In genomic region chr20:58753267-58753928, GRCh38 we compare ENCODE assay signal across 24 cellular contexts.
DNase-seq lines count a peak whose midpoint lies in the region; ATAC-seq and TF ChIP-seq lines count a peak whose summit lies in the region.
"Had no signal": no experiment of that assay in that cellular context is flagged by ENCODE, and none has a peak within 500 bp of the region (broad histone marks: within the 10 kb centered on the region; RNA-seq: fewer than 3 reads in every experiment).

No MANE protein-coding gene starts in this region.

- H2BK20ac ChIP-seq in H9 (ENCODE audit: low read depth, low read length, poor library complexity, severe bottlenecking): no peak overlapping the region

- no peak overlapping the region for H2AK5ac ChIP-seq in H9 (ENCODE audit: insufficient read length, low read length)

- DNase-seq in H9 (peak; percentile 73), endodermal cell (peak; percentile 67), nephron progenitor cell (peak; percentile 26), NCI-H1105 (lab: John Stamatoyannopoulos, UW) (no peak), OCI-M1 (lab: John Stamatoyannopoulos, UW) (no peak), upper lobe of right lung (no peak)
- DNase-seq: activated naive CD4-positive, alpha-beta T cell treated with Interleukin-2 at 50 U/mL for 16 hours; activated T-cell treated with anti-CD3 and anti-CD28 coated beads, Interleukin-2, amount 50 U/mL, for 48 hours; adrenal gland; GF-D8; GM23248; Kasumi-1; natural killer cell; NCI-H1048; NCI-H2171; pancreas; stimulated activated CD4-positive, alpha-beta T cell treated with anti-CD3 and anti-CD28 coated beads, Interleukin-4, amount 100 ng/mL, for 4 hours; stimulated activated naive CD4-positive, alpha-beta T cell; T-helper 1 cell; testis had no signal

- no peak overlapping the region for H2BK5ac ChIP-seq in H9 (ENCODE audit: insufficient read length, low read length)

- no peak overlapping the region for H2BK12ac ChIP-seq in H9 (ENCODE audit: insufficient read length, low read depth, low read length)

- TF ChIP-seq RAD21 in Ishikawa (IDR thresholded peaks at IDR 0.05; ENCODE audit: low read depth): no peak

- no peak overlapping the region for H3K4me2 ChIP-seq in H9 (ENCODE audit: insufficient read depth, insufficient read length, low read length)

- H3K4me3 ChIP-seq in endodermal cell (ENCODE audit: low read length) (no peak overlapping the region), upper lobe of right lung (no peak overlapping the region)
- H3K4me3 ChIP-seq: adrenal gland, GM23248, pancreas, testis had no signal

- no CpG with 5 or more reads among the region's 14 CpGs for WGBS in H9 (ENCODE audit: extremely low coverage, insufficient read length, low lambda C conversion rate)
- 43 to 56% methylated on average over 10 to 14 of the region's 14 CpGs for WGBS in endodermal cell (ENCODE audit: insufficient coverage in 1 of 2, insufficient read length in 1 of 2), 2 experiments

- intact Hi-C loops in upper lobe of right lung (cut with DNase I): no loop called here

- H3K27me3 Mint-ChIP-seq in H9 (ENCODE audit: low read depth) (peaks cover 95% of the 10 kb centered on the region), endodermal cell (ENCODE audit: insufficient read depth) (peaks cover 14% of the 10 kb centered on the region), nephron progenitor cell (ENCODE audit: low read depth, poor library complexity) (peaks cover 17% of the 10 kb centered on the region)

- H4K20me1 ChIP-seq in H9 (ENCODE audit: control insufficient read depth, insufficient read depth, insufficient read length): no peaks in the 10 kb centered on the region

- no peak overlapping the region for H3K27ac ChIP-seq in H9 (ENCODE audit: insufficient read length, low read depth, low read length)
- no peak overlapping the region for H3K27ac ChIP-seq in endodermal cell (ENCODE audit: low read depth, low read length)
- no peak overlapping the region for H3K27ac ChIP-seq in upper lobe of right lung
- H3K27ac ChIP-seq: adrenal gland, epithelial cell of prostate, GM23248, pancreas, testis had no signal

- peak overlapping the region in 1 of 3 experiments; percentile 90; a peak in 2 of 7 replicates for H3K27ac Mint-ChIP-seq in H9
- no peak overlapping the region for H3K27ac Mint-ChIP-seq in endodermal cell
- no peak overlapping the region for H3K27ac Mint-ChIP-seq in nephron progenitor cell
- H3K27ac Mint-ChIP-seq: CD4-positive, alpha-beta T cell; natural killer cell had no signal

- no peak overlapping the region for H3T11ph ChIP-seq in H9 (ENCODE audit: low read length)

- no peak overlapping the region for H4K5ac ChIP-seq in H9 (ENCODE audit: insufficient read length, low read depth, low read length)

- H3K4me1 Mint-ChIP-seq in H9 (peaks cover 42 to 54% of the 10 kb centered on the region in 2 experiments), endodermal cell (peaks cover 6% of the 10 kb centered on the region), nephron progenitor cell (peaks cover 36% of the 10 kb centered on the region)
- H3K4me1 Mint-ChIP-seq: natural killer cell had no signal

- H3K4me3 Mint-ChIP-seq in H9: peak overlapping the region in 1 of 2 experiments; percentile 24; a peak in 1 of 5 replicates
- no peak overlapping the region for H3K4me3 Mint-ChIP-seq in endodermal cell
- H3K4me3 Mint-ChIP-seq in nephron progenitor cell: peak overlapping the region; percentile 39
- H3K4me3 Mint-ChIP-seq: CD4-positive, alpha-beta T cell; natural killer cell had no signal

- H3K9me3 ChIP-seq in H9 (ENCODE audit: control insufficient read depth, low read depth, low read length) (no peaks in the 10 kb centered on the region), endodermal cell (ENCODE audit: control insufficient read depth, low read length) (no peaks in the 10 kb centered on the region), upper lobe of right lung (no peaks in the 10 kb centered on the region)
- H3K9me3 ChIP-seq: adrenal gland, pancreas, testis had no signal

- H3K9me3 Mint-ChIP-seq in H9 (peaks cover 0 to 3% of the 10 kb centered on the region in 2 experiments; a peak in 3 of 5 replicates), endodermal cell (no peaks in the 10 kb centered on the region), nephron progenitor cell (peaks cover 4% of the 10 kb centered on the region)
- H3K9me3 Mint-ChIP-seq: CD4-positive, alpha-beta T cell; natural killer cell had no signal

- H3K4ac ChIP-seq in H9 (ENCODE audit: low read depth, low read length): no peak overlapping the region

- no peaks in the 10 kb centered on the region; the same call in 1 of the 2 replicates for H3K27me3 ChIP-seq in H9 (ENCODE audit: insufficient read depth, low read length)
- no peaks in the 10 kb centered on the region for H3K27me3 ChIP-seq in endodermal cell (ENCODE audit: control insufficient read depth, insufficient read depth, low read length, poor library complexity, severe bottlenecking)
- peaks cover 10% of the 10 kb centered on the region for H3K27me3 ChIP-seq in upper lobe of right lung
- H3K27me3 ChIP-seq: adrenal gland, pancreas, testis had no signal

- TF ChIP-seq EP300 in Ishikawa (IDR thresholded peaks at IDR 0.05; ENCODE audit: borderline replicate concordance): peak; percentile 29; the same call in 1 of the 2 replicates

- no peak overlapping the region for H2BK15ac ChIP-seq in H9 (ENCODE audit: low read depth, low read length)

- TF ChIP-seq CTCF in H9 (conservative IDR thresholded peaks at IDR 0.05) (no peak), endodermal cell (conservative IDR thresholded peaks at IDR 0.05) (no peak), nephron progenitor cell (IDR thresholded peaks at IDR 0.05) (no peak), upper lobe of right lung (IDR thresholded peaks at IDR 0.05) (no peak)

- H3K18ac ChIP-seq in H9 (ENCODE audit: insufficient read length, low read depth, low read length): no peak overlapping the region

- H3K56ac ChIP-seq in H9 (ENCODE audit: insufficient read length, low read depth, low read length): no peak overlapping the region

- H3K4me1 ChIP-seq in H9 (ENCODE audit: insufficient read depth, low read length) (peaks cover 15% of the 10 kb centered on the region), endodermal cell (ENCODE audit: control insufficient read depth, insufficient read depth, low read length) (no peaks in the 10 kb centered on the region), upper lobe of right lung (no peaks in the 10 kb centered on the region)
- H3K4me1 ChIP-seq: adrenal gland, pancreas, testis had no signal

- no peak overlapping the region for H2BK120ac ChIP-seq in H9 (ENCODE audit: low read depth, low read length, poor library complexity, severe bottlenecking)

- no peak overlapping the region for H2AFZ ChIP-seq in H9 (ENCODE audit: low read length)
- H2AFZ ChIP-seq: GM23248 had no signal

- no peaks in the 10 kb centered on the region for H3K23me2 ChIP-seq in H9 (ENCODE audit: insufficient read length, low read depth, low read length, poor library complexity, severe bottlenecking)

- no peak overlapping the region for H3K23ac ChIP-seq in H9 (ENCODE audit: insufficient read length, low read depth, low read length)

- H3K9ac ChIP-seq in H9 (ENCODE audit: extremely low read depth, insufficient read length, low read length): no peak overlapping the region
- H3K9ac ChIP-seq in endodermal cell (ENCODE audit: extremely low read depth, low read length, poor library complexity, severe bottlenecking): no peak overlapping the region
- H3K9ac ChIP-seq: GM23248 had no signal

- H4K91ac ChIP-seq in H9 (ENCODE audit: insufficient read length, low read depth, low read length): no peak overlapping the region

- H3K79me1 ChIP-seq in H9 (ENCODE audit: insufficient read depth, low read depth, low read length, poor library complexity, severe bottlenecking): no peaks in the 10 kb centered on the region

- no peak overlapping the region for H4K8ac ChIP-seq in H9 (replicated peaks; ENCODE audit: insufficient read length, low read depth, low read length)

- no peaks in the 10 kb centered on the region for H3K36me3 ChIP-seq in endodermal cell (ENCODE audit: control insufficient read depth, insufficient read depth, low read length)
- H3K36me3 ChIP-seq in upper lobe of right lung: no peaks in the 10 kb centered on the region
- H3K36me3 ChIP-seq: adrenal gland, pancreas had no signal

- H3K14ac ChIP-seq in H9 (ENCODE audit: insufficient read depth, low read length): no peak overlapping the region

- H3K79me2 ChIP-seq in H9 (ENCODE audit: insufficient read depth, low read length): no peaks in the 10 kb centered on the region

- ATAC-seq in upper lobe of right lung: no peak
- ATAC-seq: natural killer cell, pancreas had no signal

- H3K36me3 Mint-ChIP-seq in H9 (ENCODE audit: insufficient read depth in 1 of 3, low read depth in 3 of 3) (peaks cover 0 to 12% (median 3%) of the 10 kb centered on the region in 3 experiments; a peak in 4 of 7 replicates), endodermal cell (ENCODE audit: low read depth) (no peaks in the 10 kb centered on the region), nephron progenitor cell (ENCODE audit: low read depth) (no peaks in the 10 kb centered on the region)
- H3K36me3 Mint-ChIP-seq: brain, natural killer cell had no signal

TF ChIP-seq in Ishikawa, 13 proteins besides CTCF, POLR2A, EP300 and RAD21 (continues in another document):
- TF ChIP-seq FOXM1 (IDR thresholded peaks at IDR 0.05; ENCODE audit: borderline replicate concordance, low read depth) (no peak), CREB1 (IDR thresholded peaks at IDR 0.05; ENCODE audit: low read depth) (no peak), MAX (IDR thresholded peaks at IDR 0.05) (peak; percentile 31; the same call in 1 of the 2 replicates), EGR1 (IDR thresholded peaks at IDR 0.05) (no peak), TAF1 (IDR thresholded peaks at IDR 0.05; ENCODE audit: low read depth) (no peak), TEAD4 (IDR thresholded peaks at IDR 0.05) (peak; percentile 56; the same call in 1 of the 2 replicates), NFIC (IDR thresholded peaks at IDR 0.05) (peak; percentile 64), CEBPB (IDR thresholded peaks at IDR 0.05) (no peak), TCF12 (IDR thresholded peaks at IDR 0.05; ENCODE audit: low read depth) (peak; percentile 72)

Comparison
In these comparisons a context has a peak if more than half of its experiments do, and no peak if none do; other contexts are left out.
1. DNase-seq: peak in H9 (single experiment), endodermal cell (single experiment) and nephron progenitor cell (single experiment); none in NCI-H1105 (single experiment), OCI-M1 (single experiment) and upper lobe of right lung (single experiment).